8 cellular contexts compared by ENCODE assay signal in genomic region chr10:68560916-68561691, GRCh38. TPM values are rescaled to one million over a fixed set of nuclear protein-coding genes. Genes with fewer than 3 reads are reported as not detected.
DNase-seq lines count a peak whose midpoint lies in the region; ATAC-seq, FAIRE-seq and TF ChIP-seq lines count a peak whose summit lies in the region.

No MANE protein-coding gene starts in this region.

- H4K91ac ChIP-seq in H1 (replicated peaks; ENCODE audit: insufficient read length, low read length) = peak overlapping the region; percentile 68

- TF ChIP-seq EP300 in H1 (IDR thresholded peaks at IDR 0.05; ENCODE audit: borderline replicate concordance in 1 of 2, low read depth in 2 of 2, low read length in 2 of 2) = no peak

- H3K14ac ChIP-seq in H1 (ENCODE audit: insufficient read length) = peak overlapping the region; percentile 95

- no peak for TF ChIP-seq CTCF in RWPE2 (IDR thresholded peaks at IDR 0.05; ENCODE audit: poor library complexity, severe bottlenecking)
- no peak for TF ChIP-seq CTCF in H1 (IDR thresholded peaks at IDR 0.05; ENCODE audit: control extremely low read depth in 1 of 3, insufficient read depth in 1 of 3, low read depth in 1 of 3, low read length in 3 of 3)
- no peak for TF ChIP-seq CTCF in vagina (IDR thresholded peaks at IDR 0.05)

- peak overlapping the region; percentile 16; the same call in 1 of the 2 replicates for H2BK15ac ChIP-seq in H1 (ENCODE audit: low read length)

- peak overlapping the region; percentile 95 for H3K18ac ChIP-seq in H1 (ENCODE audit: extremely low read depth, low read length)

- intact Hi-C loops in vagina (cut with DNase I) = no loop called here

- no peak overlapping the region for H2AFZ ChIP-seq in H1 (ENCODE audit: low read length)

- H2BK5ac ChIP-seq in H1 (ENCODE audit: low read depth, low read length) = peak overlapping the region; percentile 16; the same call in 1 of the 2 replicates

- peak overlapping the region; percentile 71 to 85 (median 80) for H3K9ac ChIP-seq in H1 (replicated peaks in 1 of 4; ENCODE audit: extremely low read depth in 1 of 4, low read depth in 3 of 4, low read length in 3 of 4)
- H3K9ac ChIP-seq in mucosa of rectum (ENCODE audit: low read depth in 1 of 2, low read length in 2 of 2) = peak overlapping the region in 1 of 2 donors; percentile 54

- 0 out of 2 replicates have a peak overlapping the region, but pooled peaks have one; percentile 60 for H2BK12ac ChIP-seq in H1 (ENCODE audit: low read depth, low read length)

- H3K9me3 ChIP-seq in RWPE2 (ENCODE audit: severe bottlenecking) = no peaks in the 10 kb centered on the region
- no peaks in the 10 kb centered on the region for H3K9me3 ChIP-seq in H1 (ENCODE audit: insufficient read depth in 2 of 2, low read depth in 1 of 2, low read length in 1 of 2)
- no peaks in the 10 kb centered on the region for H3K9me3 ChIP-seq in mucosa of rectum (ENCODE audit: control insufficient read depth in 2 of 2, low read length in 2 of 2)
- H3K9me3 ChIP-seq in vagina = no peaks in the 10 kb centered on the region

- H4K8ac ChIP-seq in H1 (ENCODE audit: extremely low read depth, insufficient read depth, low read length) = peak overlapping the region; percentile 88

- no peak overlapping the region for H2BK20ac ChIP-seq in H1 (ENCODE audit: low read length)

- CTCF ChIA-PET in H1 (lab: Charles Lee; ENCODE audit: partially characterized antibody) = interaction anchor here (1.0 kb wide), 1 partner anchor 15 kb away, joined by 5 read pairs; no protein-coding TSS in a partner anchor

- H3K4me1 ChIP-seq in RWPE2 (ENCODE audit: insufficient read depth, poor library complexity, severe bottlenecking) (no peaks in the 10 kb centered on the region), H1 (replicated peaks in 1 of 4; ENCODE audit: control insufficient read depth in 3 of 4, insufficient read depth in 4 of 4, low read length in 3 of 4) (peaks cover 0 to 20% (median 8%) of the 10 kb centered on the region in 4 experiments; a peak in 6 of 7 replicates), mucosa of rectum (ENCODE audit: control insufficient read depth in 2 of 2, insufficient read depth in 2 of 2, low read length in 2 of 2) (peaks cover 0 to 2% of the 10 kb centered on the region in 2 donors), vagina (peaks cover 37% of the 10 kb centered on the region)

- no peaks in the 10 kb centered on the region for H3K36me3 ChIP-seq in RWPE2 (ENCODE audit: low read depth)
- H3K36me3 ChIP-seq in H1 (ENCODE audit: control insufficient read depth in 2 of 4, insufficient read depth in 4 of 4, low read length in 3 of 4) = 0 out of 8 replicates have a peak, but pooled peaks cover 0 to 3% (median 0%) of the 10 kb centered on the region in 4 experiments
- H3K36me3 ChIP-seq in mucosa of rectum (ENCODE audit: control insufficient read depth in 2 of 2, insufficient read depth in 2 of 2, low read length in 2 of 2) = no peaks in the 10 kb centered on the region
- H3K36me3 ChIP-seq in vagina = no peaks in the 10 kb centered on the region

- H3K4ac ChIP-seq in H1 (replicated peaks; ENCODE audit: insufficient read length, low read depth, low read length) = no peak overlapping the region

- H3K27me3 ChIP-seq in RWPE2 (ENCODE audit: insufficient read depth, poor library complexity, severe bottlenecking) (peaks cover 30% of the 10 kb centered on the region), H1 (replicated peaks in 1 of 4; ENCODE audit: control insufficient read depth in 3 of 4, extremely low read depth in 1 of 4, insufficient read depth in 3 of 4, low read length in 3 of 4) (no peaks in the 10 kb centered on the region), mucosa of rectum (ENCODE audit: control insufficient read depth in 2 of 2, insufficient read depth in 2 of 2, low read length in 2 of 2) (peaks cover 7 to 16% of the 10 kb centered on the region in 2 donors), vagina (no peaks in the 10 kb centered on the region)

- no peak overlapping the region for H3K23ac ChIP-seq in H1 (ENCODE audit: insufficient read length)

- peaks cover 23 to 58% of the 10 kb centered on the region in 2 experiments for H3K79me2 ChIP-seq in H1 (ENCODE audit: control insufficient read depth in 1 of 2, insufficient read depth in 2 of 2, low read length in 2 of 2)

- H2BK120ac ChIP-seq in H1 (replicated peaks; ENCODE audit: low read depth, low read length) = no peak overlapping the region

- H4K5ac ChIP-seq in H1 (ENCODE audit: insufficient read length, low read depth, low read length) = no peak overlapping the region

- H2AK5ac ChIP-seq in H1 (ENCODE audit: low read depth, low read length) = 0 out of 2 replicates have a peak overlapping the region, but pooled peaks have one; percentile 82

- H3K56ac ChIP-seq in H1 (replicated peaks; ENCODE audit: insufficient read length, low read depth, low read length) = peak overlapping the region; percentile 0

- H3K27ac ChIP-seq in RWPE2 (ENCODE audit: poor library complexity, severe bottlenecking) = no peak overlapping the region
- peak overlapping the region; percentile 64; the same call in 1 of the 2 replicates for H3K27ac ChIP-seq in H1 (ENCODE audit: low read depth, low read length)
- no peak overlapping the region for H3K27ac ChIP-seq in mucosa of rectum (ENCODE audit: low read depth in 2 of 2, low read length in 2 of 2)
- peak overlapping the region; percentile 73 for H3K27ac ChIP-seq in vagina

- H3K79me1 ChIP-seq in H1 (ENCODE audit: low read depth, low read length) = peaks cover 3% of the 10 kb centered on the region; the same call in 1 of the 2 replicates

- ATAC-seq in RWPE2 (ENCODE audit: low read depth) = peak; percentile 45; the same call in 2 of the 3 replicates
- ATAC-seq in HG02763 (IDR thresholded peaks at IDR 0.05; ENCODE audit: unreplicated experiment) = no peak
- ATAC-seq in GM19455 (IDR thresholded peaks at IDR 0.05; ENCODE audit: unreplicated experiment) = no peak

- no peak for TF ChIP-seq RAD21 in H1 (IDR thresholded peaks at IDR 0.05 in 1 of 2, conservative IDR thresholded peaks at IDR 0.05 in 1 of 2; ENCODE audit: low read depth in 2 of 2, low read length in 2 of 2)

- TF ChIP-seq POLR2A in H1 (IDR thresholded peaks at IDR 0.05; ENCODE audit: control extremely low read depth in 1 of 2, low read depth in 2 of 2, low read length in 2 of 2) (peak in 1 of 2 experiments; percentile 29; a peak in 1 of 3 replicates), vagina (IDR thresholded peaks at IDR 0.05) (no peak)

- POLR2A ChIA-PET in H1 (lab: Charles Lee; ENCODE audit: partially characterized antibody) = interaction anchor here (0.7 to 2.8 kb wide), 17 partner anchors 8 to 340 kb away, joined by 3 to 14 read pairs (median 4); partner anchors contain the start of genes CCAR1, DDX50 and SLC25A16

- peaks cover 2 to 4% of the 10 kb centered on the region in 2 experiments for H4K20me1 ChIP-seq in H1 (replicated peaks in 1 of 2; ENCODE audit: control insufficient read depth in 1 of 2, insufficient read depth in 2 of 2, low read length in 2 of 2)

- H3K4me2 ChIP-seq in H1 (ENCODE audit: insufficient read depth in 1 of 2, low read depth in 2 of 2, low read length in 2 of 2) = peak overlapping the region; percentile 84 to 91

- H3K4me3 ChIP-seq in RWPE2 (ENCODE audit: severe bottlenecking) (peak overlapping the region; percentile 20), H1 (ENCODE audit: extremely low read depth in 1 of 4, insufficient read depth in 2 of 4, low read depth in 3 of 4, low read length in 4 of 4) (peak overlapping the region; percentile 88 to 98 (median 94)), mucosa of rectum (ENCODE audit: low read length in 2 of 2) (peak overlapping the region; percentile 65 to 71), vagina (peak overlapping the region; percentile 73 to 84)

- FAIRE-seq in H1 (lab: Jason Lieb, UNC) = no peak

- DNase-seq in activated CD8-positive, alpha-beta memory T cell treated with anti-CD3 and anti-CD28 coated beads for 24 hours = peak; percentile 59
- DNase-seq in activated CD8-positive, alpha-beta memory T cell treated with anti-CD3 and anti-CD28 coated beads, Interleukin-2, amount 50 U/mL, for 4 hours = no peak
- no peak for DNase-seq in RWPE2 (ENCODE audit: low spot score)
- DNase-seq in H1 (ENCODE audit: low read depth in 1 of 2, low spot score in 2 of 2) = peak in 1 of 2 experiments; percentile 64
- DNase-seq in vagina (ENCODE audit: extremely low spot score in 2 of 2) = no peak

- peaks cover 13% of the 10 kb centered on the region for H3K23me2 ChIP-seq in H1 (ENCODE audit: low read depth, low read length)

- WGBS in H1 (ENCODE audit: extremely low coverage in 1 of 2, insufficient coverage in 1 of 2, insufficient read length in 1 of 2, insufficient replicate concordance in 2 of 2, low coverage in 1 of 2, low lambda C conversion rate in 2 of 2, missing lambda C conversion rate in 1 of 2), 2 experiments = 2% methylated on average over 18 of the region's 50 CpGs; no CpG with 5 or more reads in 1 of the 2 experiments

TF ChIP-seq in H1, 55 proteins besides CTCF, POLR2A, EP300 and RAD21 (continues in another document):
- 0 out of 4 replicates have a peak, but pooled peaks of 1 of the 2 experiments have one; percentile 15 for TF ChIP-seq SIN3A (conservative IDR thresholded peaks at IDR 0.05 in 1 of 2, IDR thresholded peaks at IDR 0.05 in 1 of 2; ENCODE audit: low read depth in 1 of 2, low read length in 2 of 2)
- peak; percentile 51 for TF ChIP-seq MAX (IDR thresholded peaks at IDR 0.05)

RNA-seq across cellular contexts. Expression of gene TET1, which starts 1.0 kb away (rescaled TPM):
- total RNA-seq in H1 (2021; fragmentation: NEBNext Ultra II Directional; extraction: Animal tissue kit (Norgen Biotek cat#: 25700)) = 68.5 and 69.3 TPM in 2 replicates
- polyA plus RNA-seq in H1 (2011; rRNA removed) = 10.3 and 15.2 TPM in 2 replicates
- polyA plus RNA-seq in H1 (2011; cell fraction: cytosol; rRNA removed) = 12.2 TPM
- 38.0 TPM for polyA plus RNA-seq in H1 (2011; cell fraction: nucleus; rRNA removed)
- 14.1 to 23.4 TPM (median 18.2 TPM) in 4 replicates for polyA plus RNA-seq in H1 (2012, experiment 1 of 2)
- polyA plus RNA-seq in H1 (2012, experiment 2 of 2) = 1.4 TPM
- 33.6 TPM for polyA plus RNA-seq in H1 (2013, experiment 1 of 2)
- 28.9 TPM for polyA plus RNA-seq in H1 (2013, experiment 2 of 2)
- 108 and 130 TPM in 2 replicates for polyA minus RNA-seq in H1 (2011; rRNA and poly(A)+ RNA removed)
- polyA minus RNA-seq in H1 (2011; cell fraction: cytosol; rRNA and poly(A)+ RNA removed) = 44.9 TPM
- 245 TPM for polyA minus RNA-seq in H1 (2011; cell fraction: nucleus; rRNA and poly(A)+ RNA removed)
- total RNA-seq in vagina = 3.2 TPM

RNA-seq across cellular contexts. Expression of gene SLC25A16, which starts 33.8 kb away (rescaled TPM):
- 9.9 and 12.0 TPM in 2 replicates for total RNA-seq in H1 (2021; fragmentation: NEBNext Ultra II Directional; extraction: Animal tissue kit (Norgen Biotek cat#: 25700))
- polyA plus RNA-seq in H1 (2011; rRNA removed) = 2.9 and 6.6 TPM in 2 replicates
- 5.9 TPM for polyA plus RNA-seq in H1 (2011; cell fraction: cytosol; rRNA removed)
- polyA plus RNA-seq in H1 (2011; cell fraction: nucleus; rRNA removed) = 4.9 TPM
- polyA plus RNA-seq in H1 (2012, experiment 1 of 2) = 5.2 to 8.3 TPM (median 5.4 TPM) in 4 replicates
- polyA plus RNA-seq in H1 (2012, experiment 2 of 2) = 2.0 TPM
- polyA plus RNA-seq in H1 (2013, experiment 1 of 2) = 4.8 TPM
- polyA plus RNA-seq in H1 (2013, experiment 2 of 2) = 4.6 TPM
- 8.1 and 8.9 TPM in 2 replicates for polyA minus RNA-seq in H1 (2011; rRNA and poly(A)+ RNA removed)
- 13.1 TPM for polyA minus RNA-seq in H1 (2011; cell fraction: cytosol; rRNA and poly(A)+ RNA removed)
- polyA minus RNA-seq in H1 (2011; cell fraction: nucleus; rRNA and poly(A)+ RNA removed) = 10.6 TPM
- total RNA-seq in vagina = 34.9 TPM

Comparison
In these comparisons a context has a peak if more than half of its experiments do, and no peak if none do; other contexts are left out.
1. H3K27ac ChIP-seq: peak in H1 (single experiment) and vagina (single experiment); none in RWPE2 (single experiment) and mucosa of rectum (0 of 2).
2. H3K4me3 ChIP-seq: peak in every context shown above with its lines; median percentile 94 in H1; 78 in vagina; 68 in mucosa of rectum; 20 in RWPE2.
3. RNA of gene TET1, which starts 1.0 kb away (total RNA-seq): 68.5 to 69.3 TPM in H1; 3.2 TPM in vagina (single experiment); every median in the first group is over 10 times any median in the second.